18 cellular contexts compared by ENCODE assay signal in the genomic region with DNA sequence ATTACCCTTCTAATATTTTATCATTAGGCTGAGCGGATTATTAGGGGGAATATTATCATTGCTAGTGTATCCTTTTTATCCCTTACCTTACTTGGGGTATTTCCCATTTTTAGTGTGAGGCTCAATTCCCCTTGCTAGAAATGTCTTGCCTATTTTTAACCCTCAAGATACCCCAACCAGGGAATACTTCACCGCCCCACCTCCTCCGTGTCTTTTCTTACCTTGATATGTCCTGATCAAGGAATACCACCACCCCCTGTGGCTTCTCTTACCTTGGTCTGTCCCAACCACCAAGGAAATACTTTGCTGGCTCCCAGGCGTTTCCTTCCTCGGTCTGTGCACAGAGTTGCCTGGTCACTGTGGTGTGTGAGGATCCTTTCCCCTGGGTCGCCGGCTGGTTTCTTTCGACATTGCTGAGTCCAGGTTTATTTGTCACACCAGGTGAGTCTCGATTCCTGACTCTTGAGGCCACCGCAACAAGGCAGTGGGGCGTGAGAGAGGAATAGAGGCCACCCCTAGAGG. TPM values are rescaled to one million over a fixed set of nuclear protein-coding genes. Genes with fewer than 3 reads are reported as not detected.
A peak's percentile ranks its signal among the peaks of the same experiment; 100 is the strongest.
DNase-seq lines count a peak whose midpoint lies in the region; ATAC-seq and TF ChIP-seq lines count a peak whose summit lies in the region.
"Had no signal": no experiment of that assay in that cellular context is flagged by ENCODE, and none has a peak within 500 bp of the region (broad histone marks: within the 10 kb centered on the region; RNA-seq: fewer than 3 reads in every experiment).

No MANE protein-coding gene starts in this region.

- RAD21 ChIA-PET in HCT116 (lab: Charles Lee; ENCODE audit: low non-redundant PET in 1 of 2, low total read pairs in 2 of 2, uncharacterized antibody in 2 of 2, unreplicated experiment in 2 of 2): no interaction called here

- POLR2A ChIA-PET in Caco-2 (lab: Charles Lee) (no interaction called here), HCT116 (lab: Charles Lee) (interaction anchor here (0.7 kb wide), 1 partner anchor 18 kb away, joined by 4 read pairs; no protein-coding TSS in a partner anchor)

- no peak for TF ChIP-seq POLR2A in HCT116 (IDR thresholded peaks at IDR 0.05; ENCODE audit: borderline replicate concordance, extremely low read depth, insufficient read depth, insufficient read length)

- no peak overlapping the region for H2AK5ac ChIP-seq in neuronal stem cell (ENCODE audit: low read depth, low read length)

- no peak overlapping the region for H4K91ac ChIP-seq in neuronal stem cell (ENCODE audit: low read depth, low read length, poor library complexity)

- H3K9me3 ChIP-seq in Caco-2: no peaks in the 10 kb centered on the region
- H3K9me3 ChIP-seq in HCT116 (ENCODE audit: control insufficient read depth in 1 of 2, insufficient read depth in 1 of 2, low read depth in 1 of 2, low read length in 2 of 2): peaks cover 4 to 9% of the 10 kb centered on the region in 2 experiments; a peak in 3 of 4 replicates
- H3K9me3 ChIP-seq in esophagus (ENCODE audit: control insufficient read depth in 2 of 2, insufficient read depth in 1 of 2, low read depth in 1 of 2, low read length in 1 of 2): no peaks in the 10 kb centered on the region
- peaks cover 2 to 9% of the 10 kb centered on the region in 2 donors for H3K9me3 ChIP-seq in neuronal stem cell (replicated peaks in 1 of 2; ENCODE audit: control insufficient read depth in 2 of 2, insufficient read depth in 1 of 2, low read depth in 1 of 2, low read length in 2 of 2)
- no peaks in the 10 kb centered on the region for H3K9me3 ChIP-seq in right cardiac atrium (ENCODE audit: control insufficient read depth, low read length)

- H3K9me3 Mint-ChIP-seq in Caco-2 (ENCODE audit: unreplicated experiment): peaks cover 20% of the 10 kb centered on the region

- H3K9me2 ChIP-seq in HCT116 (ENCODE audit: insufficient read depth): no peaks in the 10 kb centered on the region
- H3K9me2 ChIP-seq: SK-N-SH had no signal

- no peak overlapping the region for H2BK120ac ChIP-seq in neuronal stem cell (ENCODE audit: low read depth, low read length)

- H3K27me3 Mint-ChIP-seq in Caco-2 (ENCODE audit: insufficient read depth, unreplicated experiment): no peaks in the 10 kb centered on the region

- H3K27me3 ChIP-seq in Caco-2 (replicated peaks; ENCODE audit: control insufficient read depth, insufficient read depth, low read length) (no peaks in the 10 kb centered on the region), HCT116 (ENCODE audit: insufficient read depth, low read length) (no peaks in the 10 kb centered on the region), esophagus (ENCODE audit: control insufficient read depth in 1 of 2, insufficient read depth in 2 of 2, low read length in 2 of 2) (no peaks in the 10 kb centered on the region), neuronal stem cell (ENCODE audit: control insufficient read depth in 3 of 3, insufficient read depth in 3 of 3, low read depth in 1 of 3, low read length in 3 of 3) (peaks cover 0 to 4% (median 0%) of the 10 kb centered on the region in 3 experiments), right cardiac atrium (ENCODE audit: control insufficient read depth, insufficient read depth) (no peaks in the 10 kb centered on the region)
- H3K27me3 ChIP-seq: Peyer's patch had no signal

- CTCF ChIA-PET in Caco-2 (lab: Charles Lee): no interaction called here
- CTCF ChIA-PET in HCT116 (lab: Charles Lee): no interaction called here

- ATAC-seq in HCT116: no peak
- no peak for ATAC-seq in HG03039 (IDR thresholded peaks at IDR 0.05; ENCODE audit: unreplicated experiment)
- no peak for ATAC-seq in HG03469 (IDR thresholded peaks at IDR 0.05; ENCODE audit: unreplicated experiment)
- ATAC-seq in right cardiac atrium: no peak
- ATAC-seq: A549, GM12878 had no signal

- H3K14ac ChIP-seq in neuronal stem cell (ENCODE audit: low read length): no peak overlapping the region

- H3K79me1 ChIP-seq in neuronal stem cell (ENCODE audit: low read depth, low read length): no peaks in the 10 kb centered on the region

- H3K4ac ChIP-seq in neuronal stem cell (ENCODE audit: low read length): peak overlapping the region; percentile 53

- H4K20me1 ChIP-seq in HCT116 (ENCODE audit: insufficient read depth): no peaks in the 10 kb centered on the region

- no peak overlapping the region for H2BK12ac ChIP-seq in neuronal stem cell (ENCODE audit: low read length)

- TF ChIP-seq RAD21 in HCT116 (IDR thresholded peaks at IDR 0.05; ENCODE audit: low read depth): no peak

- no peaks in the 10 kb centered on the region for H3K79me2 ChIP-seq in HCT116 (ENCODE audit: insufficient read depth, low read length)

- DNase-seq in Caco-2 (no peak), HCT116 (ENCODE audit: low read depth, low spot score) (no peak), neuronal stem cell (ENCODE audit: low spot score) (no peak), right cardiac atrium (no peak)
- DNase-seq in activated CD8-positive, alpha-beta memory T cell treated with anti-CD3 and anti-CD28 coated beads, Interleukin-2, amount 50 U/mL, for 4 hours: no peak
- DNase-seq: CD4-positive, CD25-positive, alpha-beta regulatory T cell; Karpas-422; NCI-H187 treated with DMSO at 0.1 percent for 48 hours; NCI-H2171; NCI-H446 treated with DMSO at 0.1 percent for 48 hours; Right ventricle myocardium superior; SK-N-SH had no signal

- peaks cover 7% of the 10 kb centered on the region; the same call in 1 of the 2 replicates for H3K4me1 ChIP-seq in Caco-2
- peaks cover 0 to 15% of the 10 kb centered on the region in 2 experiments; a peak in 2 of 4 replicates for H3K4me1 ChIP-seq in HCT116 (ENCODE audit: control insufficient read depth in 1 of 2, insufficient read depth in 2 of 2, low read length in 2 of 2)
- no peaks in the 10 kb centered on the region for H3K4me1 ChIP-seq in esophagus (ENCODE audit: control insufficient read depth in 2 of 2, insufficient read depth in 2 of 2, low read length in 1 of 2)
- no peaks in the 10 kb centered on the region for H3K4me1 ChIP-seq in neuronal stem cell (ENCODE audit: control insufficient read depth in 2 of 2, insufficient read depth in 1 of 2, low read depth in 1 of 2, low read length in 2 of 2)
- H3K4me1 ChIP-seq in right cardiac atrium (ENCODE audit: control insufficient read depth, insufficient read depth, low read length): no peaks in the 10 kb centered on the region
- H3K4me1 ChIP-seq: A549 had no signal

- H3K4me1 Mint-ChIP-seq in Caco-2 (ENCODE audit: low read depth, unreplicated experiment): peaks cover 13% of the 10 kb centered on the region
- H3K4me1 Mint-ChIP-seq: CD4-positive, CD25-positive, alpha-beta regulatory T cell had no signal

- H2BK5ac ChIP-seq in neuronal stem cell (ENCODE audit: low read length): no peak overlapping the region

- H3K4me2 ChIP-seq in HCT116 (ENCODE audit: low read length): 0 out of 2 replicates have a peak overlapping the region, but pooled peaks have one; percentile 22
- no peak overlapping the region for H3K4me2 ChIP-seq in neuronal stem cell (ENCODE audit: insufficient read depth, low read length, poor library complexity, severe bottlenecking)
- H3K4me2 ChIP-seq: A549, SK-N-SH had no signal

- peak overlapping the region; percentile 4 for H3K18ac ChIP-seq in neuronal stem cell (ENCODE audit: low read length)

- H2BK15ac ChIP-seq in neuronal stem cell (ENCODE audit: low read length): no peak overlapping the region

- H3K36me3 ChIP-seq in Caco-2 (ENCODE audit: control insufficient read depth, insufficient read depth, low read length): no peaks in the 10 kb centered on the region
- no peaks in the 10 kb centered on the region for H3K36me3 ChIP-seq in HCT116 (ENCODE audit: control insufficient read depth in 1 of 2, insufficient read depth in 2 of 2, low read length in 2 of 2)
- no peaks in the 10 kb centered on the region for H3K36me3 ChIP-seq in esophagus (ENCODE audit: control insufficient read depth in 2 of 2, insufficient read depth in 2 of 2, low read length in 1 of 2)
- H3K36me3 ChIP-seq in neuronal stem cell (replicated peaks in 1 of 2; ENCODE audit: control insufficient read depth in 2 of 2, insufficient read depth in 2 of 2, low read length in 2 of 2): no peaks in the 10 kb centered on the region
- H3K36me3 ChIP-seq: Peyer's patch had no signal

- H3K27ac Mint-ChIP-seq in Caco-2 (ENCODE audit: unreplicated experiment): no peak overlapping the region
- H3K27ac Mint-ChIP-seq: CD4-positive, CD25-positive, alpha-beta regulatory T cell had no signal

- WGBS in esophagus, 2 donors: 92 to 94% methylated on average over 11 of the region's 11 CpGs
- no CpG with 5 or more reads among the region's 11 CpGs for WGBS in neuronal stem cell (ENCODE audit: extremely low coverage in 2 of 2, insufficient read length in 2 of 2, insufficient replicate concordance in 1 of 2), 2 donors
- WGBS in right cardiac atrium: 87% methylated on average over 11 of the region's 11 CpGs

- no peak overlapping the region for H3K4me3 Mint-ChIP-seq in Caco-2 (ENCODE audit: unreplicated experiment)
- H3K4me3 Mint-ChIP-seq: CD4-positive, CD25-positive, alpha-beta regulatory T cell had no signal

- H2AFZ ChIP-seq in HCT116 (ENCODE audit: low read depth, low read length, poor library complexity, severe bottlenecking) (no peak overlapping the region), neuronal stem cell (ENCODE audit: low read length) (no peak overlapping the region)

- H3K9ac ChIP-seq in HCT116 (ENCODE audit: low read length): no peak overlapping the region
- H3K9ac ChIP-seq in neuronal stem cell (ENCODE audit: low read depth, low read length, poor library complexity): no peak overlapping the region
- H3K9ac ChIP-seq: SK-N-SH had no signal

- H3K4me3 ChIP-seq in Caco-2 (ENCODE audit: low read depth, low read length) (no peak overlapping the region), HCT116 (replicated peaks in 1 of 2; ENCODE audit: low read depth in 1 of 2, low read length in 2 of 2) (no peak overlapping the region), esophagus (ENCODE audit: low read depth in 1 of 2, low read length in 2 of 2) (peak overlapping the region in 1 of 2 donors; percentile 20), neuronal stem cell (ENCODE audit: low read length in 2 of 2) (no peak overlapping the region), right cardiac atrium (ENCODE audit: low read length) (no peak overlapping the region)
- H3K4me3 ChIP-seq: A549, GM12878, Peyer's patch had no signal

- TF ChIP-seq CTCF in Caco-2 (IDR thresholded peaks at IDR 0.05; ENCODE audit: insufficient read depth in 1 of 2, low read depth in 1 of 2, low read length in 1 of 2, severe bottlenecking in 1 of 2, unreplicated experiment in 1 of 2) (no peak), HCT116 (IDR thresholded peaks at IDR 0.05 in 2 of 3, conservative IDR thresholded peaks at IDR 0.05 in 1 of 3; ENCODE audit: borderline replicate concordance in 1 of 3, insufficient read depth in 1 of 3, low read depth in 2 of 3, low read length in 2 of 3) (no peak)

- no peak overlapping the region for H3K23ac ChIP-seq in neuronal stem cell (ENCODE audit: low read depth, low read length, poor library complexity)

- H3K36me3 Mint-ChIP-seq in Caco-2 (ENCODE audit: insufficient read depth, unreplicated experiment): no peaks in the 10 kb centered on the region
- H3K36me3 Mint-ChIP-seq: CD4-positive, CD25-positive, alpha-beta regulatory T cell had no signal

- intact Hi-C loops in Caco-2 (cut with micrococcal nuclease; ENCODE audit: unreplicated experiment) (no loop called here), HCT116 (cut with micrococcal nuclease) (no loop called here), right cardiac atrium (cut with DNase I) (no loop called here)

- H3K27ac ChIP-seq in HCT116 (ENCODE audit: low read depth, low read length): no peak overlapping the region
- peak overlapping the region; percentile 63 to 71 for H3K27ac ChIP-seq in esophagus (ENCODE audit: low read depth in 2 of 2, low read length in 1 of 2)
- no peak overlapping the region for H3K27ac ChIP-seq in neuronal stem cell (replicated peaks; ENCODE audit: low read length)
- H3K27ac ChIP-seq in right cardiac atrium (ENCODE audit: low read length): no peak overlapping the region
- H3K27ac ChIP-seq: A549 had no signal

- BruUV-seq in Caco-2 (replicated peaks; lab: Mats Ljungman, UMichigan): TSS peak; percentile 32
- no TSS peak for BruUV-seq in HCT116 (replicated peaks; lab: Mats Ljungman, UMichigan)

- no peak overlapping the region for H4K8ac ChIP-seq in neuronal stem cell (ENCODE audit: low read depth, low read length)

RNA-seq across cellular contexts. Expression of gene SERINC2, which starts 57.8 kb away (rescaled TPM):
- total RNA-seq in Caco-2 (2022): 29.5 and 30.0 TPM in 2 replicates
- 50.1 TPM for total RNA-seq in HCT116 (2021; ENCODE audit: unreplicated experiment)
- 90.0 and 93.0 TPM in 2 replicates for polyA plus RNA-seq in HCT116 (2012)
- 100 to 1,000 TPM in 1 of 2 donors, 10 to 100 TPM in 1; 84.2 to 119 TPM for polyA plus RNA-seq in esophagus
- polyA plus RNA-seq in neuronal stem cell (2013, experiment 1 of 2): 36.2 TPM
- 35.5 TPM for polyA plus RNA-seq in neuronal stem cell (2013, experiment 2 of 2)
- total RNA-seq in right cardiac atrium: 1 to 10 TPM; 1.3 to 1.7 (median 1.4) TPM
- polyA plus RNA-seq in right cardiac atrium: 2.5 TPM
- total RNA-seq: CD4-positive, CD25-positive, alpha-beta regulatory T cell had no signal

Comparison
In these comparisons a context has a peak if more than half of its experiments do, and no peak if none do; other contexts are left out.
1. H3K27ac ChIP-seq: peak in esophagus (2 of 2); none in HCT116 (single experiment), neuronal stem cell (single experiment) and right cardiac atrium (single experiment).
2. RNA of gene SERINC2, which starts 57.8 kb away (total RNA-seq): 50.1 TPM in HCT116 (single experiment) and 29.5 to 30.0 TPM in Caco-2; 1.3 to 1.7 TPM in right cardiac atrium; every median in the first group is over 10 times any median in the second.